Comparison of ENCODE assay signal across 12 cellular contexts in the genomic region with DNA sequence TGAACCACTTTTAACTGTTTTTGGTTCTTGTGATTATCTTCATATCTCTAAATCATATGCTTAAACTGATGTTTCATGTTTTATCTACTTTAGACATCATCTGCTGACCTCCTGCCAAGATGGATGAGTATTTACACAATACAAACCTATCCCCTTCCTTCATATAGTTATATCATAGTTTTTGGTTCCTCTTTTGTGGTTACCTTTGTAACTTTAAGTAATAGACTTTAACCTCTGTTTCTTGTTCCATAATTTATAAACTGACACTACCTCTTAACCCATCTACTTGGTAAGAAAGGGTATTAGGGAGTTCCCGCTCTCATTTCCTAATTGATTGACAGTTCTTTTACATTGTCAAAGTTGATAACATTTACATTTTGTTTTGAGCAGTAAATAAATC. TPM values are rescaled to one million over a fixed set of nuclear protein-coding genes. Genes with fewer than 3 reads are reported as not detected.
DNase-seq lines count a peak whose midpoint lies in the region; ATAC-seq and TF ChIP-seq lines count a peak whose summit lies in the region.
"Had no signal": no experiment of that assay in that cellular context is flagged by ENCODE, and none has a peak within 500 bp of the region (broad histone marks: within the 10 kb centered on the region; RNA-seq: fewer than 3 reads in every experiment).

No MANE protein-coding gene starts in this region.

- DNase-seq in CD1c-positive myeloid dendritic cell (ENCODE audit: extremely low spot score) (peak; percentile 55), NOMO-1 (lab: John Stamatoyannopoulos, UW; ENCODE audit: unreplicated experiment in 2 of 2) (peak; percentile 79 to 98), suprapubic skin (ENCODE audit: low spot score in 2 of 2) (no peak), NCI-H1092 (lab: John Stamatoyannopoulos, UW) (no peak), NCI-H2227 (lab: John Stamatoyannopoulos, UW; ENCODE audit: unreplicated experiment) (no peak)
- DNase-seq in activated naive CD4-positive, alpha-beta T cell treated with anti-CD3 and anti-CD28 coated beads, Interleukin-2, amount 50 U/mL, for 16 hours, result no peak
- DNase-seq: NCI-H1436; stimulated activated CD4-positive, alpha-beta T cell treated with anti-CD3 and anti-CD28 coated beads, Interleukin-2, amount 100 ng/mL, for 48 hours; T1000 had no signal

- H3K36me3 ChIP-seq in suprapubic skin, result peaks cover 11% of the 10 kb centered on the region

- no peak for TF ChIP-seq POLR2A in suprapubic skin (IDR thresholded peaks at IDR 0.05)

- TF ChIP-seq CTCF in suprapubic skin (IDR thresholded peaks at IDR 0.05), result no peak

- no peaks in the 10 kb centered on the region for H3K27me3 ChIP-seq in suprapubic skin

- H3K4me1 ChIP-seq in suprapubic skin, result no peaks in the 10 kb centered on the region

- TF ChIP-seq EP300 in suprapubic skin (IDR thresholded peaks at IDR 0.05), result no peak

- H3K4me3 ChIP-seq in suprapubic skin, result no peak overlapping the region

- H3K27ac ChIP-seq in suprapubic skin, result no peak overlapping the region

- no peaks in the 10 kb centered on the region for H3K9me3 ChIP-seq in suprapubic skin

- peak; percentile 91 for ATAC-seq in GM19452 (IDR thresholded peaks at IDR 0.05; ENCODE audit: unreplicated experiment)
- peak; percentile 90 for ATAC-seq in HG03025 (IDR thresholded peaks at IDR 0.05; ENCODE audit: low FRiP score, unreplicated experiment)
- ATAC-seq: activated naive CD4-positive, alpha-beta T cell treated with anti-CD3 and anti-CD28 coated beads, Interleukin-2, amount 50 U/mL, for 72 hours had no signal

- 91% methylated on average over 1 of the region's 1 CpG for whole genome bisulfite sequencing in suprapubic skin

RNA-seq across cellular contexts. Expression of gene PCMT1, which starts 11.9 kb away (rescaled TPM):
- total RNA-seq in suprapubic skin, result 10 to 100 TPM; 57.4 to 67.6 (median 66.6) TPM

RNA-seq across cellular contexts. Expression of gene NUP43, which starts 15.1 kb away (rescaled TPM):
- 10 to 100 TPM; 21.0 to 31.3 (median 22.3) TPM for total RNA-seq in suprapubic skin

RNA-seq across cellular contexts. Expression of gene LATS1, which starts 43.5 kb away (rescaled TPM):
- 10 to 100 TPM; 31.2 to 55.0 (median 44.4) TPM for total RNA-seq in suprapubic skin

Comparison
In these comparisons a context has a peak if more than half of its experiments do, and no peak if none do; other contexts are left out.
1. DNase-seq: peak in CD1c-positive myeloid dendritic cell (single experiment) and NOMO-1 (2 of 2); none in suprapubic skin (0 of 2), NCI-H1092 (single experiment), NCI-H2227 (single experiment) and activated naive CD4-positive, alpha-beta T cell treated with anti-CD3 and anti-CD28 coated beads, Interleukin-2, amount 50 U/mL, for 16 hours (single experiment).